Comparison of ENCODE assay signal across 24 cellular contexts in genomic region chr1:229184066-229184465, GRCh38.
"Had no signal": no experiment of that assay in that cellular context is flagged by ENCODE, and none has a peak within 500 bp of the region (broad histone marks: within the 10 kb centered on the region; RNA-seq: fewer than 3 reads in every experiment).

No MANE protein-coding gene starts in this region.

- H3K4me3 ChIP-seq: coronary artery, right lobe of liver, skin epidermis had no signal

- H3K9me3 ChIP-seq: right lobe of liver had no signal

- H3K27ac Mint-ChIP-seq: activated CD4-positive, alpha-beta T cell treated with anti-CD3 and anti-CD28 coated beads, Interleukin-2, amount 10 ng/mL, durations not matched to agents 7 days and 5 days; activated CD8-positive, alpha-beta memory T cell treated with anti-CD3 and anti-CD28 coated beads, Interleukin-2, amount 10 ng/mL, durations not matched to agents 7 days and 5 days; activated CD8-positive, alpha-beta T cell treated with anti-CD3 and anti-CD28 coated beads for 36 hours; activated naive CD4-positive, alpha-beta T cell treated with anti-CD3 and anti-CD28 coated beads, Interleukin-2, amount 10 ng/mL, durations not matched to agents 7 days and 5 days; immature natural killer cell; nephron progenitor cell; stimulated activated memory B cell treated with anti-CD40 and anti-IgM and Interleukin-4, amounts not matched to agents 10 μg/mL and 1 μg/mL and 100 μg/mL, for 72 hours had no signal

- H3K36me3 ChIP-seq: right lobe of liver had no signal

- H3K36me3 Mint-ChIP-seq: activated CD8-positive, alpha-beta memory T cell treated with anti-CD3 and anti-CD28 coated beads, Interleukin-2, amount 10 ng/mL, durations not matched to agents 7 days and 5 days; activated naive CD4-positive, alpha-beta T cell treated with anti-CD3 and anti-CD28 coated beads, Interleukin-2, amount 10 ng/mL, durations not matched to agents 7 days and 5 days; immature natural killer cell; stimulated activated memory B cell treated with anti-CD40 and anti-IgM and Interleukin-4, amounts not matched to agents 10 μg/mL and 1 μg/mL and 100 μg/mL, for 72 hours had no signal

- ATAC-seq: activated CD8-positive, alpha-beta memory T cell treated with anti-CD3 and anti-CD28 coated beads, Interleukin-2, amount 10 ng/mL, durations not matched to agents 7 days and 5 days; activated CD8-positive, alpha-beta T cell treated with anti-CD3 and anti-CD28 coated beads for 36 hours; left ventricle myocardium superior; right lobe of liver; stimulated activated memory B cell treated with anti-CD40 and anti-IgM and Interleukin-4, amounts not matched to agents 10 μg/mL and 1 μg/mL and 100 μg/mL, for 72 hours had no signal

- H3K27me3 ChIP-seq: right lobe of liver had no signal

- H3K4me1 ChIP-seq: right lobe of liver had no signal

- DNase-seq: activated CD4-positive, alpha-beta T cell treated with anti-CD3 and anti-CD28 coated beads, Interleukin-2, amount 10 ng/mL, durations not matched to agents 7 days and 5 days; activated CD4-positive, CD25-positive, alpha-beta regulatory T cell treated with anti-CD3 and anti-CD28 coated beads, Interleukin-2, amount 50 U/mL, for 72 hours; activated CD8-positive, alpha-beta memory T cell treated with anti-CD3 and anti-CD28 coated beads, Interleukin-2, amount 10 ng/mL, durations not matched to agents 7 days and 5 days; activated CD8-positive, alpha-beta T cell treated with anti-CD3 and anti-CD28 coated beads for 36 hours; activated effector memory CD4-positive, alpha-beta T cell treated with anti-CD3 and anti-CD28 coated beads, Interleukin-2, amount 50 U/mL, for 16 hours; activated naive CD4-positive, alpha-beta T cell treated with anti-CD3 and anti-CD28 coated beads, Interleukin-2, amount 10 ng/mL, durations not matched to agents 7 days and 5 days; activated T-cell treated with anti-CD3 and anti-CD28 coated beads for 4 hours; amygdala; cerebellar nuclear complex; erythroblast; foreskin fibroblast; immature natural killer cell; kidney glomerular epithelial cell; left ventricle myocardium superior; mammary epithelial cell; midbrain; nephron progenitor cell; nucleus accumbens; right lobe of liver; stimulated activated CD4-positive, alpha-beta T cell treated with anti-CD3 and anti-CD28 coated beads, Interleukin-2, amount 100 ng/mL, for 24 hours; trophoblast cell had no signal

- H3K27ac ChIP-seq: coronary artery, right lobe of liver, skin epidermis had no signal

- H3K4me3 Mint-ChIP-seq: activated CD4-positive, alpha-beta T cell treated with anti-CD3 and anti-CD28 coated beads, Interleukin-2, amount 10 ng/mL, durations not matched to agents 7 days and 5 days; activated CD8-positive, alpha-beta memory T cell treated with anti-CD3 and anti-CD28 coated beads, Interleukin-2, amount 10 ng/mL, durations not matched to agents 7 days and 5 days; activated CD8-positive, alpha-beta T cell treated with anti-CD3 and anti-CD28 coated beads for 36 hours; activated naive CD4-positive, alpha-beta T cell treated with anti-CD3 and anti-CD28 coated beads, Interleukin-2, amount 10 ng/mL, durations not matched to agents 7 days and 5 days; immature natural killer cell; nephron progenitor cell; stimulated activated memory B cell treated with anti-CD40 and anti-IgM and Interleukin-4, amounts not matched to agents 10 μg/mL and 1 μg/mL and 100 μg/mL, for 72 hours had no signal

- H3K27me3 Mint-ChIP-seq: activated CD8-positive, alpha-beta T cell treated with anti-CD3 and anti-CD28 coated beads for 36 hours; activated naive CD4-positive, alpha-beta T cell treated with anti-CD3 and anti-CD28 coated beads, Interleukin-2, amount 10 ng/mL, durations not matched to agents 7 days and 5 days had no signal

- H3K9me3 Mint-ChIP-seq: activated CD4-positive, alpha-beta T cell treated with anti-CD3 and anti-CD28 coated beads, Interleukin-2, amount 10 ng/mL, durations not matched to agents 7 days and 5 days; activated CD8-positive, alpha-beta T cell treated with anti-CD3 and anti-CD28 coated beads for 36 hours; activated naive CD4-positive, alpha-beta T cell treated with anti-CD3 and anti-CD28 coated beads, Interleukin-2, amount 10 ng/mL, durations not matched to agents 7 days and 5 days; immature natural killer cell; nephron progenitor cell; stimulated activated memory B cell treated with anti-CD40 and anti-IgM and Interleukin-4, amounts not matched to agents 10 μg/mL and 1 μg/mL and 100 μg/mL, for 72 hours had no signal

- H3K4me1 Mint-ChIP-seq: stimulated activated memory B cell treated with anti-CD40 and anti-IgM and Interleukin-4, amounts not matched to agents 10 μg/mL and 1 μg/mL and 100 μg/mL, for 72 hours had no signal
